In genomic region chr4:139154134-139154421, GRCh38 we compare ENCODE assay signal across 14 cellular contexts.
"Had no signal": no experiment of that assay in that cellular context is flagged by ENCODE, and none has a peak within 500 bp of the region (broad histone marks: within the 10 kb centered on the region; RNA-seq: fewer than 3 reads in every experiment).

No MANE protein-coding gene starts in this region.

- H3K27me3 ChIP-seq: stomach had no signal

- ATAC-seq: activated CD4-positive, CD25-positive, alpha-beta regulatory T cell treated with anti-CD3 and anti-CD28 coated beads, Interleukin-2, amount 50 U/mL, for 24 hours; activated naive CD4-positive, alpha-beta T cell treated with anti-CD3 and anti-CD28 coated beads, Interleukin-2, amount 50 U/mL, for 72 hours; left lobe of liver; natural killer cell treated with Interleukin-12 subunit alpha and Interleukin-12 subunit beta and Interleukin-15 and Interleukin-18, amount 100 ng/mL, for 72 hours had no signal

- H3K4me3 Mint-ChIP-seq: brain; natural killer cell treated with Interleukin-12 subunit alpha and Interleukin-12 subunit beta and Interleukin-15 and Interleukin-18, amount 100 ng/mL, for 72 hours had no signal

- DNase-seq: amniotic stem cell; cerebellar nuclear complex; dermis blood vessel endothelial cell; islet precursor cell; mammary epithelial cell; stimulated activated CD4-positive, alpha-beta T cell treated with anti-CD3 and anti-CD28 coated beads, Interleukin-15, amount 100 ng/mL, for 24 hours; stimulated activated CD4-positive, alpha-beta T cell treated with anti-CD3 and anti-CD28 coated beads, Interleukin-4, amount 100 ng/mL, for 24 hours; stomach had no signal

- H3K9me3 ChIP-seq: stomach, thoracic aorta had no signal

- H3K36me3 ChIP-seq: thoracic aorta had no signal

- H3K27ac Mint-ChIP-seq: activated naive CD4-positive, alpha-beta T cell treated with anti-CD3 and anti-CD28 coated beads, Interleukin-2, amount 50 U/mL, for 72 hours; natural killer cell treated with Interleukin-12 subunit alpha and Interleukin-12 subunit beta and Interleukin-15 and Interleukin-18, amount 100 ng/mL, for 72 hours had no signal

- H3K36me3 Mint-ChIP-seq: activated naive CD4-positive, alpha-beta T cell treated with anti-CD3 and anti-CD28 coated beads, Interleukin-2, amount 50 U/mL, for 72 hours; natural killer cell treated with Interleukin-12 subunit alpha and Interleukin-12 subunit beta and Interleukin-15 and Interleukin-18, amount 100 ng/mL, for 72 hours had no signal

- H3K4me3 ChIP-seq: stomach, thoracic aorta had no signal

- H3K9me3 Mint-ChIP-seq: activated naive CD4-positive, alpha-beta T cell treated with anti-CD3 and anti-CD28 coated beads, Interleukin-2, amount 50 U/mL, for 72 hours; brain; natural killer cell treated with Interleukin-12 subunit alpha and Interleukin-12 subunit beta and Interleukin-15 and Interleukin-18, amount 100 ng/mL, for 72 hours had no signal

- H3K27me3 Mint-ChIP-seq: brain; natural killer cell treated with Interleukin-12 subunit alpha and Interleukin-12 subunit beta and Interleukin-15 and Interleukin-18, amount 100 ng/mL, for 72 hours had no signal

- H3K27ac ChIP-seq: stomach, thoracic aorta had no signal
